16 cellular contexts compared by ENCODE assay signal in genomic region chr1:86194491-86195034, GRCh38. TPM values are rescaled to one million over a fixed set of nuclear protein-coding genes. Genes with fewer than 3 reads are reported as not detected.
A peak's percentile ranks its signal among the peaks of the same experiment; 100 is the strongest.
DNase-seq lines count a peak whose midpoint lies in the region; TF ChIP-seq lines count a peak whose summit lies in the region.
"Had no signal": no experiment of that assay in that cellular context is flagged by ENCODE, and none has a peak within 500 bp of the region (broad histone marks: within the 10 kb centered on the region; RNA-seq: fewer than 3 reads in every experiment).

No MANE protein-coding gene starts in this region.

- H3K27ac ChIP-seq in mesenchymal stem cell (ENCODE audit: low read length, poor library complexity, severe bottlenecking): no peak overlapping the region
- H3K27ac ChIP-seq in stomach smooth muscle (ENCODE audit: low read length): peak overlapping the region; percentile 56
- H3K27ac ChIP-seq: BLaER1, KMS-11 had no signal

- no peak overlapping the region for H3K4me2 ChIP-seq in mesenchymal stem cell (ENCODE audit: low read length, poor library complexity, severe bottlenecking)
- H3K4me2 ChIP-seq: BLaER1, KMS-11 had no signal

- H2BK120ac ChIP-seq in mesenchymal stem cell (ENCODE audit: low read depth, low read length): no peak overlapping the region

- no peak overlapping the region for H3K4ac ChIP-seq in mesenchymal stem cell (ENCODE audit: low read depth in 1 of 2, low read length in 2 of 2)

- H3K27ac Mint-ChIP-seq in brain (peak overlapping the region in 3 of 5 experiments; percentile 14 to 66 (median 40)), chondrocyte (ENCODE audit: unreplicated experiment) (no peak overlapping the region)
- H3K27ac Mint-ChIP-seq: CD8-positive, alpha-beta memory T cell had no signal

- H3K27me3 ChIP-seq in mesenchymal stem cell (ENCODE audit: control insufficient read depth in 1 of 2, insufficient read depth in 1 of 2, low read length in 2 of 2) (peaks cover 6 to 12% of the 10 kb centered on the region in 2 experiments), stomach smooth muscle (ENCODE audit: control insufficient read depth in 1 of 2, insufficient read depth in 2 of 2, low read length in 2 of 2) (no peaks in the 10 kb centered on the region)
- H3K27me3 ChIP-seq: BLaER1 had no signal

- H3K4me1 Mint-ChIP-seq in brain (peaks cover 36% of the 10 kb centered on the region), chondrocyte (ENCODE audit: low read depth) (no peaks in the 10 kb centered on the region)
- H3K4me1 Mint-ChIP-seq: CD8-positive, alpha-beta memory T cell had no signal

- no peak overlapping the region for H3K23ac ChIP-seq in mesenchymal stem cell (ENCODE audit: low read length in 2 of 2)

- H3K4me3 Mint-ChIP-seq in brain: peak overlapping the region in 2 of 5 experiments; percentile 35
- H3K4me3 Mint-ChIP-seq in chondrocyte (ENCODE audit: unreplicated experiment): no peak overlapping the region
- H3K4me3 Mint-ChIP-seq: CD8-positive, alpha-beta memory T cell had no signal

- H2BK15ac ChIP-seq in mesenchymal stem cell (ENCODE audit: low read depth, poor library complexity, severe bottlenecking): no peak overlapping the region

- H3K36me3 Mint-ChIP-seq in brain (no peaks in the 10 kb centered on the region), chondrocyte (ENCODE audit: low read depth) (no peaks in the 10 kb centered on the region)
- H3K36me3 Mint-ChIP-seq: CD8-positive, alpha-beta memory T cell had no signal

- H4K8ac ChIP-seq in mesenchymal stem cell (ENCODE audit: low read length): no peak overlapping the region

- no peaks in the 10 kb centered on the region for H3K36me3 ChIP-seq in mesenchymal stem cell (ENCODE audit: control insufficient read depth in 1 of 2, insufficient read depth in 2 of 2, low read depth in 1 of 2, low read length in 2 of 2)
- no peaks in the 10 kb centered on the region for H3K36me3 ChIP-seq in stomach smooth muscle (ENCODE audit: control insufficient read depth in 2 of 2, insufficient read depth in 2 of 2, low read length in 2 of 2)
- H3K36me3 ChIP-seq: BLaER1 had no signal

- no peak overlapping the region for H3K4me3 ChIP-seq in LNCaP clone FGC (ENCODE audit: low read depth, low read length)
- H3K4me3 ChIP-seq in mesenchymal stem cell (ENCODE audit: insufficient read depth in 1 of 2, low read depth in 1 of 2, low read length in 2 of 2): no peak overlapping the region
- H3K4me3 ChIP-seq in stomach smooth muscle (ENCODE audit: low read length in 2 of 2): no peak overlapping the region
- H3K4me3 ChIP-seq: BLaER1 had no signal

- H2BK5ac ChIP-seq in mesenchymal stem cell (ENCODE audit: low read depth, low read length, poor library complexity, severe bottlenecking): no peak overlapping the region

- DNase-seq in LNCaP clone FGC (ENCODE audit: low read depth) (peak; percentile 8), mesenchymal stem cell (peak; percentile 1), chondrocyte (ENCODE audit: low spot score) (no peak), AG20443 (ENCODE audit: low spot score) (no peak)
- DNase-seq in activated CD8-positive, alpha-beta memory T cell treated with anti-CD3 and anti-CD28 coated beads for 24 hours: no peak
- DNase-seq: CD8-positive, alpha-beta memory T cell; DMS 273 treated with DMSO at 0.1 percent for 48 hours; MM.1S; NCI-H1105; NCI-H1694 treated with DMSO at 0.1 percent for 48 hours; NCI-H446 treated with DMSO at 0.1 percent for 48 hours; NCI-H748 treated with DMSO at 0.1 percent for 48 hours had no signal

- no peak overlapping the region for H2AFZ ChIP-seq in mesenchymal stem cell (ENCODE audit: low read depth, low read length)

- TF ChIP-seq CTCF in LNCaP clone FGC (IDR thresholded peaks at IDR 0.05; ENCODE audit: control insufficient read depth, extremely low read depth, insufficient read depth) (no peak), brain (conservative IDR thresholded peaks at IDR 0.05) (no peak), chondrocyte (IDR thresholded peaks at IDR 0.05) (no peak)

- no peak overlapping the region for H3K18ac ChIP-seq in mesenchymal stem cell (ENCODE audit: low read depth in 1 of 2, low read length in 2 of 2)

- H3K14ac ChIP-seq in mesenchymal stem cell (ENCODE audit: low read length in 2 of 2): no peak overlapping the region

- no peak overlapping the region for H3K9ac ChIP-seq in mesenchymal stem cell (ENCODE audit: low read length)
- H3K9ac ChIP-seq in stomach smooth muscle (ENCODE audit: low read length in 2 of 2): no peak overlapping the region
- H3K9ac ChIP-seq: BLaER1, KMS-11 had no signal

- no peak overlapping the region for H2BK12ac ChIP-seq in mesenchymal stem cell (ENCODE audit: low read length in 2 of 2)

- peaks cover 1% of the 10 kb centered on the region for H3K27me3 Mint-ChIP-seq in brain
- peaks cover 27% of the 10 kb centered on the region for H3K27me3 Mint-ChIP-seq in chondrocyte (ENCODE audit: low read depth)

- H3K9me3 Mint-ChIP-seq in brain: no peaks in the 10 kb centered on the region
- H3K9me3 Mint-ChIP-seq in chondrocyte (ENCODE audit: low read depth): peaks cover 3% of the 10 kb centered on the region

- no peaks in the 10 kb centered on the region for H3K79me1 ChIP-seq in mesenchymal stem cell (replicated peaks; ENCODE audit: low read length, poor library complexity, severe bottlenecking)

- no peaks in the 10 kb centered on the region for H3K4me1 ChIP-seq in mesenchymal stem cell (ENCODE audit: control insufficient read depth, insufficient read depth, low read depth, low read length)
- H3K4me1 ChIP-seq in stomach smooth muscle (ENCODE audit: control insufficient read depth, insufficient read depth, low read length): no peaks in the 10 kb centered on the region
- H3K4me1 ChIP-seq: BLaER1 had no signal

- H2AK5ac ChIP-seq in mesenchymal stem cell (ENCODE audit: low read length, severe bottlenecking): no peak overlapping the region

- WGBS in mesenchymal stem cell: 62% methylated on average over 4 of the region's 4 CpGs

- no peaks in the 10 kb centered on the region for H3K9me3 ChIP-seq in mesenchymal stem cell (ENCODE audit: control insufficient read depth, low read length)
- peaks cover 0 to 2% of the 10 kb centered on the region in 2 donors for H3K9me3 ChIP-seq in stomach smooth muscle (ENCODE audit: control insufficient read depth in 2 of 2, low read length in 2 of 2)
- H3K9me3 ChIP-seq: BLaER1 had no signal

- no peak overlapping the region for H4K91ac ChIP-seq in mesenchymal stem cell (ENCODE audit: low read length)

RNA-seq across cellular contexts. Expression of gene COL24A1, which starts 38.0 kb away (rescaled TPM):
- not detected for polyA plus RNA-seq in brain (ENCODE audit: insufficient read depth, low read depth, low replicate concordance)
- polyA plus RNA-seq in mesenchymal stem cell (2013, experiment 1 of 2): 0.17 TPM
- 0.16 TPM for polyA plus RNA-seq in mesenchymal stem cell (2013, experiment 2 of 2)
- total RNA-seq in chondrocyte: 0.18 to 2.8 TPM (median 0.30 TPM) in 3 replicates
- total RNA-seq: CD8-positive, alpha-beta memory T cell had no signal
- polyA plus RNA-seq: CD8-positive, alpha-beta memory T cell had no signal

Comparison
In these comparisons a context has a peak if more than half of its experiments do, and no peak if none do; other contexts are left out.
1. DNase-seq: peak in LNCaP clone FGC (single experiment) and mesenchymal stem cell (single experiment); none in chondrocyte (single experiment), activated CD8-positive, alpha-beta memory T cell treated with anti-CD3 and anti-CD28 coated beads for 24 hours (single experiment) and AG20443 (single experiment).